In genomic region chr6:152981219-152981618, GRCh38 we compare ENCODE assay signal across 9 cellular contexts. TPM values are rescaled to one million over a fixed set of nuclear protein-coding genes. Genes with fewer than 3 reads are reported as not detected.
DNase-seq lines count a peak whose midpoint lies in the region; ATAC-seq and TF ChIP-seq lines count a peak whose summit lies in the region.
"Had no signal": no experiment of that assay in that cellular context is flagged by ENCODE, and none has a peak within 500 bp of the region (broad histone marks: within the 10 kb centered on the region; RNA-seq: fewer than 3 reads in every experiment).

No MANE protein-coding gene starts in this region.

- intact Hi-C loops in ovary (cut with DNase I) (no loop called here), psoas muscle (cut with DNase I) (no loop called here)

- H3K9me3 ChIP-seq in AG04450 (ENCODE audit: control insufficient read depth, insufficient read depth, low read length) (no peaks in the 10 kb centered on the region; the same call in 1 of the 2 replicates), T-helper 17 cell (ENCODE audit: control insufficient read depth, low read length, poor library complexity, severe bottlenecking) (no peaks in the 10 kb centered on the region), ovary (no peaks in the 10 kb centered on the region), psoas muscle (no peaks in the 10 kb centered on the region)

- no peak for TF ChIP-seq POLR2A in ovary (IDR thresholded peaks at IDR 0.05)

- H3K4me3 ChIP-seq in AG04450 (ENCODE audit: low read depth, low read length) (peak overlapping the region; percentile 76), GM12864 (ENCODE audit: low read depth, low read length) (peak overlapping the region; percentile 93), ovary (no peak overlapping the region), psoas muscle (no peak overlapping the region)

- no peaks in the 10 kb centered on the region for H3K27me3 Mint-ChIP-seq in T-helper 17 cell
- H3K27me3 Mint-ChIP-seq: stimulated activated naive B cell treated with anti-CD40 and anti-IgM and Interleukin-4, amounts not matched to agents 10 μg/mL and 1 μg/mL and 100 μg/mL, for 72 hours had no signal

- TF ChIP-seq CTCF in AG04450 (IDR thresholded peaks at IDR 0.05; ENCODE audit: low read depth, low read length), result no peak
- TF ChIP-seq CTCF in GM12864 (IDR thresholded peaks at IDR 0.05; ENCODE audit: low read depth, low read length, missing control alignments), result no peak
- TF ChIP-seq CTCF in foreskin keratinocyte (conservative IDR thresholded peaks at IDR 0.05), result no peak
- no peak for TF ChIP-seq CTCF in ovary (IDR thresholded peaks at IDR 0.05)
- TF ChIP-seq CTCF in psoas muscle (IDR thresholded peaks at IDR 0.05), result no peak

- POLR2A ChIA-PET in AG04450 (lab: Yijun Ruan, JAX), result no interaction called here

- 42 to 50% (median 44%) methylated on average over 2 of the region's 2 CpGs for WGBS in ovary, 3 donors
- WGBS in psoas muscle, 3 donors, result 36 to 41% (median 37%) methylated on average over 2 of the region's 2 CpGs

- no peak for TF ChIP-seq EP300 in ovary (IDR thresholded peaks at IDR 0.05)

- CTCF ChIA-PET in AG04450 (lab: Charles Lee), result interaction anchor here (0.8 kb wide), 1 partner anchor 17 kb away, joined by 5 read pairs; no protein-coding TSS in a partner anchor

- no peaks in the 10 kb centered on the region for H3K27me3 ChIP-seq in AG04450 (ENCODE audit: control insufficient read depth, insufficient read depth, low read length)
- H3K27me3 ChIP-seq in foreskin keratinocyte, result no peaks in the 10 kb centered on the region
- H3K27me3 ChIP-seq in ovary, result no peaks in the 10 kb centered on the region
- H3K27me3 ChIP-seq in psoas muscle (ENCODE audit: insufficient read depth in 3 of 3, low read length in 2 of 3), result no peaks in the 10 kb centered on the region

- H3K36me3 Mint-ChIP-seq in T-helper 17 cell (ENCODE audit: low read depth), result peaks cover 5% of the 10 kb centered on the region

- H3K27ac ChIP-seq in AG04450 (ENCODE audit: low read depth, low read length) (no peak overlapping the region), foreskin keratinocyte (peak overlapping the region; percentile 41), ovary (no peak overlapping the region), psoas muscle (no peak overlapping the region)

- peak overlapping the region; percentile 88 for H3K4me3 Mint-ChIP-seq in T-helper 17 cell

- ATAC-seq in T-helper 17 cell (no peak), foreskin keratinocyte (no peak), psoas muscle (no peak), HG03097 (IDR thresholded peaks at IDR 0.05; ENCODE audit: low FRiP score, unreplicated experiment) (no peak)
- ATAC-seq: stimulated activated naive B cell treated with anti-CD40 and anti-IgM and Interleukin-4, amounts not matched to agents 10 μg/mL and 1 μg/mL and 100 μg/mL, for 72 hours had no signal

- H3K4me1 ChIP-seq in foreskin keratinocyte, result peaks cover 13% of the 10 kb centered on the region
- peaks cover 5% of the 10 kb centered on the region for H3K4me1 ChIP-seq in ovary (ENCODE audit: insufficient read depth)
- H3K4me1 ChIP-seq in psoas muscle, result peaks cover 24% of the 10 kb centered on the region

- H3K27ac Mint-ChIP-seq in T-helper 17 cell, result no peak overlapping the region

- H3K36me3 ChIP-seq in ovary, result no peaks in the 10 kb centered on the region
- H3K36me3 ChIP-seq in psoas muscle (ENCODE audit: insufficient read depth in 1 of 2, low read depth in 1 of 2), result peaks cover 0 to 2% of the 10 kb centered on the region in 2 donors

- DNase-seq in AG04450 (ENCODE audit: low read depth, low spot score), result no peak
- no peak for DNase-seq in GM12864 (ENCODE audit: low read depth)
- DNase-seq in T-helper 17 cell, result no peak
- no peak for DNase-seq in foreskin keratinocyte
- no peak for DNase-seq in NCI-H1092 (lab: John Stamatoyannopoulos, UW)
- no peak for DNase-seq in ovary
- DNase-seq in psoas muscle, result no peak
- DNase-seq: stimulated activated naive B cell treated with anti-CD40 and anti-IgM and Interleukin-4, amounts not matched to agents 10 μg/mL and 1 μg/mL and 100 μg/mL, for 72 hours had no signal

- H3K4me1 Mint-ChIP-seq in T-helper 17 cell, result peaks cover 42% of the 10 kb centered on the region

RNA-seq across cellular contexts. Expression of gene FBXO5, which starts 1.6 kb away (rescaled TPM):
- polyA plus RNA-seq in AG04450 (2011; rRNA removed) (7.1 and 13.1 TPM in 2 replicates), foreskin keratinocyte (9.7 and 12.2 TPM in 2 replicates), ovary (1 to 10 TPM; 4.6 to 5.5 TPM), psoas muscle (1 to 10 TPM in 1 of 3 donors, under 1 TPM in 2; 0.76 to 1.3 (median 0.86) TPM)
- polyA minus RNA-seq in AG04450 (2011; rRNA and poly(A)+ RNA removed), result 2.4 and 5.5 TPM in 2 replicates
- total RNA-seq in T-helper 17 cell (1 to 10 TPM; 4.5 to 5.9 TPM), foreskin keratinocyte (23.6 and 24.9 TPM in 2 replicates), ovary (10 to 100 TPM in 1 of 7 donors, 1 to 10 TPM in 6; 2.9 to 10.4 (median 6.7) TPM), psoas muscle (1 to 10 TPM; 1.1 to 1.9 (median 1.5) TPM)

RNA-seq across cellular contexts. Expression of gene MTRF1L, which starts 21.3 kb away (rescaled TPM):
- 16.8 and 23.7 TPM in 2 replicates for polyA plus RNA-seq in AG04450 (2011; rRNA removed)
- 10.2 and 17.7 TPM in 2 replicates for polyA minus RNA-seq in AG04450 (2011; rRNA and poly(A)+ RNA removed)
- 10 to 100 TPM in 1 of 2 donors, 1 to 10 TPM in 1; 9.5 to 14.8 TPM for total RNA-seq in T-helper 17 cell
- 15.0 and 18.8 TPM in 2 replicates for total RNA-seq in foreskin keratinocyte
- 9.8 and 10.5 TPM in 2 replicates for polyA plus RNA-seq in foreskin keratinocyte
- total RNA-seq in ovary, result 10 to 100 TPM in 5 of 7 donors, 1 to 10 TPM in 2; 8.4 to 18.1 (median 16.2) TPM
- 10 to 100 TPM in 1 of 2 donors, 1 to 10 TPM in 1; 8.8 to 15.6 TPM for polyA plus RNA-seq in ovary
- total RNA-seq in psoas muscle, result 10 to 100 TPM; 20.3 to 45.1 (median 24.8) TPM
- polyA plus RNA-seq in psoas muscle, result 10 to 100 TPM; 24.2 to 55.9 (median 42.5) TPM

Comparison
In these comparisons a context has a peak if more than half of its experiments do, and no peak if none do; other contexts are left out.
1. H3K4me3 ChIP-seq: peak in AG04450 (single experiment) and GM12864 (single experiment); none in ovary (single experiment) and psoas muscle (single experiment).